Comparison of ENCODE assay signal across 30 cellular contexts in genomic region chr9:804026-804425, GRCh38. TPM values are rescaled to one million over a fixed set of nuclear protein-coding genes. Genes with fewer than 3 reads are reported as not detected.
"Had no signal": no experiment of that assay in that cellular context is flagged by ENCODE, and none has a peak within 500 bp of the region (broad histone marks: within the 10 kb centered on the region; RNA-seq: fewer than 3 reads in every experiment).

No MANE protein-coding gene starts in this region.

- DNase-seq: colonic mucosa; effector CD8-positive, alpha-beta T cell; heart left ventricle; kidney; mammary epithelial cell; naive thymus-derived CD4-positive, alpha-beta T cell; nephron progenitor cell; psoas muscle; spleen; stimulated activated CD4-positive, alpha-beta T cell treated with anti-CD3 and anti-CD28 coated beads, Interleukin-15, amount 100 ng/mL, for 24 hours; stimulated activated CD4-positive, alpha-beta T cell treated with anti-CD3 and anti-CD28 coated beads, Interleukin-1b, Interleukin-23, amount 100 ng/mL, for 48 hours; stimulated activated CD4-positive, alpha-beta T cell treated with anti-CD3 and anti-CD28 coated beads, Interleukin-4, amount 100 ng/mL, for 24 hours; stimulated activated naive B cell treated with anti-CD40 and anti-IgM and Interleukin-4, amounts not matched to agents 10 μg/mL and 1 μg/mL and 100 μg/mL, for 72 hours; stimulated activated naive CD8-positive, alpha-beta T cell treated with anti-CD3 and anti-CD28 coated beads, Interleukin-15, amount 100 ng/mL, for 72 hours; transverse colon had no signal

- H3K4me1 ChIP-seq: colonic mucosa, heart left ventricle, parathyroid adenoma, psoas muscle, spleen, transverse colon had no signal

- H3K36me3 ChIP-seq: colonic mucosa, heart left ventricle, spleen, thoracic aorta, transverse colon had no signal

- H3K79me2 ChIP-seq: parathyroid adenoma had no signal

- H3K4me3 ChIP-seq: colonic mucosa, heart left ventricle, psoas muscle, spleen, thoracic aorta, transverse colon had no signal

- H3K9me3 ChIP-seq: colonic mucosa, heart left ventricle, psoas muscle, spleen, thoracic aorta, transverse colon had no signal

- H3K27me3 ChIP-seq: colonic mucosa, transverse colon had no signal

- H2AFZ ChIP-seq: parathyroid adenoma had no signal

- H3K27ac ChIP-seq: colonic mucosa, heart left ventricle, parathyroid adenoma, psoas muscle, spleen, thoracic aorta, transverse colon had no signal

- H3K9ac ChIP-seq: parathyroid adenoma had no signal

- ATAC-seq: esophagus mucosa; heart left ventricle; naive thymus-derived CD4-positive, alpha-beta T cell; psoas muscle; sciatic nerve; stimulated activated naive B cell treated with anti-CD40 and anti-IgM and Interleukin-4, amounts not matched to agents 10 μg/mL and 1 μg/mL and 100 μg/mL, for 72 hours; stimulated activated naive CD8-positive, alpha-beta T cell treated with anti-CD3 and anti-CD28 coated beads, Interleukin-15, amount 100 ng/mL, for 72 hours had no signal

- FAIRE-seq: frontal cortex, kidney, urothelium cell line had no signal

RNA-seq across cellular contexts. Expression of gene DMRT1, which starts 37.5 kb away (rescaled TPM):
- total RNA-seq: cerebellum; colonic mucosa; esophagus mucosa; fibroblast of lung; glomerular endothelial cell; heart left ventricle; kidney; liver; mammary epithelial cell; mesenteric fat pad; mononuclear cell; naive thymus-derived CD4-positive, alpha-beta T cell; omental fat pad; psoas muscle; sciatic nerve; skeletal muscle tissue; spleen; subcutaneous adipose tissue; thoracic aorta; transverse colon had no signal
- polyA plus RNA-seq: fibroblast of lung; heart left ventricle; liver; mammary epithelial cell; naive thymus-derived CD4-positive, alpha-beta T cell; psoas muscle; spleen had no signal
